Comparison of ENCODE assay signal across 27 cellular contexts in the genomic region with DNA sequence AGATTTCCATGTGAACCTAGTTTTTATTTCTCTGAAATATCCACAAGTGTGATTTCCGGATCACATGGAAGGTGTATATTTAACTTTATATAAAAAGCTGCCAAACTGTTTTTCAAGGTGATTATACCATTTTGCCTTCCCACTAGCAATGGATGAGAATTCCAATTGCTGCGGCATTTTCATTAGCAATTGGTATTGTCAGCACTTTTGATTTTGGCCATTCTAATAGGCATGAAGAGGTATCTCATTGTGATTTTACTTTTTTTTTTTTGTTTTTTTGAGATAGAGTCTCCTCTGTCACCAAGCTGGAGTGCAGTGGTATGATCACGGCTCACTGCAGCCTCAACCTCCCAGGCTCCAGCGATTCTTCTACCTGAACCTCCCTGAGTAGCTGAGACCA. TPM values are rescaled to one million over a fixed set of nuclear protein-coding genes. Genes with fewer than 3 reads are reported as not detected.
"Had no signal": no experiment of that assay in that cellular context is flagged by ENCODE, and none has a peak within 500 bp of the region (broad histone marks: within the 10 kb centered on the region; RNA-seq: fewer than 3 reads in every experiment).

No MANE protein-coding gene starts in this region.

- H3K9ac ChIP-seq: neural progenitor cell, parathyroid adenoma had no signal

- H3K27me3 ChIP-seq: ovary, spleen, thyroid gland, tibial nerve, upper lobe of left lung, vagina had no signal

- H3K36me3 ChIP-seq: neural progenitor cell, ovary, spleen, stomach, thoracic aorta, thyroid gland, tibial nerve, upper lobe of left lung, vagina had no signal

- H3K4me2 ChIP-seq: neural progenitor cell, smooth muscle cell had no signal

- H3K4me1 ChIP-seq: psoas muscle had no signal

- H3K79me2 ChIP-seq: parathyroid adenoma had no signal

- H3K4me3 ChIP-seq: neural progenitor cell, ovary, psoas muscle, skin epidermis, smooth muscle cell, spleen, stomach, thoracic aorta, thyroid gland, tibial nerve, upper lobe of left lung, vagina had no signal

- H3K27ac ChIP-seq: neural progenitor cell, ovary, parathyroid adenoma, psoas muscle, skin epidermis, spleen, stomach, thoracic aorta, thyroid gland, tibial nerve, upper lobe of left lung, vagina had no signal

- H3K9me3 ChIP-seq: ovary, psoas muscle, spleen, stomach, thoracic aorta, thyroid gland, tibial nerve, upper lobe of left lung, vagina had no signal

- ATAC-seq: naive thymus-derived CD4-positive, alpha-beta T cell; natural killer cell; psoas muscle; right cardiac atrium; sciatic nerve; stimulated activated effector memory CD8-positive, alpha-beta T cell treated with anti-CD3 and anti-CD28 coated beads, Interleukin-12 subunit alpha, Interleukin-12 subunit beta, amount 100 ng/mL, for 72 hours; stimulated activated naive B cell treated with anti-CD40 and anti-IgM and Interleukin-4, amounts not matched to agents 10 μg/mL and 1 μg/mL and 100 μg/mL, for 72 hours had no signal

- H2AFZ ChIP-seq: neural progenitor cell, parathyroid adenoma had no signal

- DNase-seq: naive thymus-derived CD4-positive, alpha-beta T cell; natural killer cell; occipital lobe; ovary; posterior cingulate gyrus; psoas muscle; right cardiac atrium; spleen; stimulated activated CD4-positive, alpha-beta T cell treated with anti-CD3 and anti-CD28 coated beads, Interleukin-12 subunit alpha, Interleukin-12 subunit beta, amount 100 ng/mL, for 4 hours; stimulated activated CD4-positive, alpha-beta T cell treated with anti-CD3 and anti-CD28 coated beads, Interleukin-1b, Interleukin-23, amount 100 ng/mL, for 48 hours; stimulated activated CD4-positive, alpha-beta T cell treated with anti-CD3 and anti-CD28 coated beads, Interleukin-4, amount 100 ng/mL, for 1 hour; stimulated activated naive B cell treated with anti-CD40 and anti-IgM and Interleukin-4, amounts not matched to agents 10 μg/mL and 1 μg/mL and 100 μg/mL, for 72 hours; stimulated activated naive CD4-positive, alpha-beta T cell treated with Interleukin-2 at 50 U/mL for 16 hours; stomach; thyroid gland; trophoblast cell; upper lobe of left lung had no signal

- FAIRE-seq: urothelium cell line had no signal

RNA-seq across cellular contexts. Expression of a gene that starts 54.2 kb away (rescaled TPM):
- polyA plus RNA-seq: naive thymus-derived CD4-positive, alpha-beta T cell had no signal
